10 cellular contexts compared by ENCODE assay signal in the genomic region with DNA sequence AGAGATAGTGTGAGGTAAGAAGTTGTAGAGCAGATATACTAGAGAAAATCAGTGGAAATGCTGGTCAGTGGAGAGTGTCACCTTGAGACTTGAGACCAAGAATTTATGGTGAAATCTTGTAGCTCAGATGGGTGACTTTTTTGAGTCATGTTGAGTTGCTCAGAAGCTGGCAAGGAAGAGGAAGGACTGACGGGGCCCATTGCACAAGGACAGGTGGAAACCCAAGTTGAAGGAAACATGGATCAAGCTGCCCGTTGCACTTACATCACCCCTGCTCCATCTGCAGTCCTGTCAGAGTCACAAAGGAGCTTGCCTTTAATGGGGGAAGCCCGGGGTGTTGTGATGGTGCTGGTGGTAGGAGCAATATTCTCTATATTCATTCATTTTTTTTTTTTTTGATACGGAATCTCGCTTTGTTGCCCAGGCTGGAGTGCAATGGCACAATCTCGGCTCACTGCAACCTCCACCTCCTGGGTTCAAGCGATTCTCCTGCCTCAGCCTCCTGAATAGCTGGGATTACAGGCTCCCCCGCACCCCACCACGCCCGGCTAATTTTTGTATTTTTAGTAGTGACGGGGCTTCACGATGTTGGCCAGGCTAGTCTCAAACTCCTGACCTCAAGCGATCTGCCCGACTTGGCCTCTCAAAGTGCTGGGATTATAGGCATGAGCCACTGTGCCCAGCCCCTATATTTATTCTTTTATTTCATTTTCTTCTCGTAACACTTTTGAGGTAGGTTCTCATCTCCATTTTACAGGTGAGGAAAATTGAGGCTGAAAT. TPM values are rescaled to one million over a fixed set of nuclear protein-coding genes. Genes with fewer than 3 reads are reported as not detected.
DNase-seq lines count a peak whose midpoint lies in the region; ATAC-seq and TF ChIP-seq lines count a peak whose summit lies in the region.
"Had no signal": no experiment of that assay in that cellular context is flagged by ENCODE, and none has a peak within 500 bp of the region (broad histone marks: within the 10 kb centered on the region; RNA-seq: fewer than 3 reads in every experiment).

No MANE protein-coding gene starts in this region.

- no peak overlapping the region for H3K9ac ChIP-seq in SK-N-SH

- TF ChIP-seq CTCF in SK-N-SH (IDR thresholded peaks at IDR 0.05), result no peak

- H3K27me3 Mint-ChIP-seq in activated naive CD8-positive, alpha-beta T cell, result no peaks in the 10 kb centered on the region

- no peaks in the 10 kb centered on the region for H3K9me2 ChIP-seq in SK-N-SH

- no peak overlapping the region for H2AFZ ChIP-seq in SK-N-SH (ENCODE audit: low read depth)

- H3K27ac Mint-ChIP-seq in activated naive CD8-positive, alpha-beta T cell, result peak overlapping the region; percentile 94

- peaks cover 8 to 12% of the 10 kb centered on the region in 2 experiments; a peak in 3 of 4 replicates for H3K4me1 ChIP-seq in SK-N-SH (ENCODE audit: control insufficient read depth in 1 of 2, insufficient read depth in 2 of 2, low read depth in 1 of 2, low read length in 1 of 2)

- H3K27me3 ChIP-seq in SK-N-SH (ENCODE audit: insufficient read depth), result no peaks in the 10 kb centered on the region

- peak overlapping the region; percentile 66 for H3K4me2 ChIP-seq in SK-N-SH

- no peak overlapping the region for H3K4me3 ChIP-seq in SK-N-SH (ENCODE audit: low read depth in 2 of 2, low read length in 1 of 2)
- H3K4me3 ChIP-seq: coronary artery had no signal

- peaks cover 79% of the 10 kb centered on the region for H3K79me2 ChIP-seq in SK-N-SH (ENCODE audit: insufficient read depth)

- H3K9me3 Mint-ChIP-seq in activated naive CD8-positive, alpha-beta T cell (ENCODE audit: low read depth), result no peaks in the 10 kb centered on the region

- H3F3A ChIP-seq in SK-N-SH (replicated peaks; ENCODE audit: insufficient read depth), result peaks cover 17% of the 10 kb centered on the region

- TF ChIP-seq EP300 in SK-N-SH (IDR thresholded peaks at IDR 0.05; ENCODE audit: borderline replicate concordance in 1 of 2, low read depth in 1 of 2, low read length in 1 of 2), result no peak

- ATAC-seq in SK-N-SH treated with all-trans-retinoic acid at 6 μM for 48 hours, result no peak
- ATAC-seq in GM18861 (IDR thresholded peaks at IDR 0.05; ENCODE audit: unreplicated experiment), result no peak
- no peak for ATAC-seq in HG02840 (IDR thresholded peaks at IDR 0.05; ENCODE audit: low FRiP score, unreplicated experiment)
- no peak for ATAC-seq in GM21528 (IDR thresholded peaks at IDR 0.05; ENCODE audit: low FRiP score, unreplicated experiment)

- peaks cover 5% of the 10 kb centered on the region for H3K36me3 Mint-ChIP-seq in activated naive CD8-positive, alpha-beta T cell

- 94% methylated on average over 14 of the region's 15 CpGs for WGBS in SK-N-SH (ENCODE audit: low lambda C conversion rate)

- peak overlapping the region in 1 of 2 experiments; percentile 71; a peak in 2 of 4 replicates for H3K27ac ChIP-seq in SK-N-SH (ENCODE audit: low read depth in 2 of 2, low read length in 1 of 2)
- H3K27ac ChIP-seq: coronary artery had no signal

- CTCF ChIA-PET in SK-N-SH (lab: Yijun Ruan, JAX), result interaction anchor here (0.6 kb wide), 1 partner anchor 467 kb away, joined by 3 read pairs; no protein-coding TSS in a partner anchor

- no peak for DNase-seq in SK-N-SH
- DNase-seq in MV-4-11 (lab: John Stamatoyannopoulos, UW), result peak; percentile 94
- peak; percentile 11 for DNase-seq in renal cortical epithelial cell (ENCODE audit: low read depth)
- DNase-seq: 8988T had no signal

- TF ChIP-seq RAD21 in SK-N-SH (IDR thresholded peaks at IDR 0.05; ENCODE audit: low read length), result no peak

- no peaks in the 10 kb centered on the region; the same call in 1 of the 2 replicates for H4K20me1 ChIP-seq in SK-N-SH (ENCODE audit: insufficient read depth)

- POLR2A ChIA-PET in SK-N-SH (lab: Yijun Ruan, JAX), result no interaction called here

- no peaks in the 10 kb centered on the region for H3K9me3 ChIP-seq in SK-N-SH

- H3K36me3 ChIP-seq in SK-N-SH (replicated peaks in 1 of 2; ENCODE audit: control insufficient read depth in 1 of 2, insufficient read depth in 2 of 2, low read length in 1 of 2), result peaks cover 0 to 2% of the 10 kb centered on the region in 2 experiments

- H3K4me1 Mint-ChIP-seq in activated naive CD8-positive, alpha-beta T cell (ENCODE audit: low read depth), result peaks cover 85% of the 10 kb centered on the region

- H3K4me3 Mint-ChIP-seq in activated naive CD8-positive, alpha-beta T cell, result peak overlapping the region; percentile 81

TF ChIP-seq in SK-N-SH, 30 proteins besides CTCF, POLR2A, EP300 and RAD21 (continues in another document):
- TF ChIP-seq, protein P1, sequence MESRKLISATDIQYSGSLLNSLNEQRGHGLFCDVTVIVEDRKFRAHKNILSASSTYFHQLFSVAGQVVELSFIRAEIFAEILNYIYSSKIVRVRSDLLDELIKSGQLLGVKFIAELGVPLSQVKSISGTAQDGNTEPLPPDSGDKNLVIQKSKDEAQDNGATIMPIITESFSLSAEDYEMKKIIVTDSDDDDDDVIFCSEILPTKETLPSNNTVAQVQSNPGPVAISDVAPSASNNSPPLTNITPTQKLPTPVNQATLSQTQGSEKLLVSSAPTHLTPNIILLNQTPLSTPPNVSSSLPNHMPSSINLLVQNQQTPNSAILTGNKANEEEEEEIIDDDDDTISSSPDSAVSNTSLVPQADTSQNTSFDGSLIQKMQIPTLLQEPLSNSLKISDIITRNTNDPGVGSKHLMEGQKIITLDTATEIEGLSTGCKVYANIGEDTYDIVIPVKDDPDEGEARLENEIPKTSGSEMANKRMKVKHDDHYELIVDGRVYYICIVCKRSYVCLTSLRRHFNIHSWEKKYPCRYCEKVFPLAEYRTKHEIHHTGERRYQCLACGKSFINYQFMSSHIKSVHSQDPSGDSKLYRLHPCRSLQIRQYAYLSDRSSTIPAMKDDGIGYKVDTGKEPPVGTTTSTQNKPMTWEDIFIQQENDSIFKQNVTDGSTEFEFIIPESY (IDR thresholded peaks at IDR 0.05; ENCODE audit: borderline replicate concordance, low read depth), result no peak
- TF ChIP-seq GABPA (IDR thresholded peaks at IDR 0.05; ENCODE audit: low read depth) (no peak), MEF2A (IDR thresholded peaks at IDR 0.05; ENCODE audit: borderline replicate concordance, low read depth) (no peak), SMC3 (IDR thresholded peaks at IDR 0.05; ENCODE audit: low read depth, low read length) (no peak), RCOR1 (IDR thresholded peaks at IDR 0.05; ENCODE audit: low read length) (no peak), TEAD4 (IDR thresholded peaks at IDR 0.05; ENCODE audit: borderline replicate concordance, insufficient read depth) (no peak)

TF ChIP-seq in SK-N-SH treated with all-trans-retinoic acid at 6 μM for 48 hours, 23 proteins besides CTCF, POLR2A, EP300 and RAD21:
- no peak for TF ChIP-seq ARNTL (CRISPR knock-in tag; IDR thresholded peaks at IDR 0.05; ENCODE audit: borderline replicate concordance, low read depth)
TF ChIP-seq in SK-N-SH treated with all-trans-retinoic acid at 6 μM for 48 hours: peak in this region for 0.

RNA-seq across cellular contexts. Expression of a gene that starts 27.4 kb away (rescaled TPM):
- polyA plus RNA-seq in SK-N-SH (2012; rRNA removed), result 79.0 and 97.4 TPM in 2 replicates
- polyA plus RNA-seq in SK-N-SH (2012; cell fraction: cytosol; rRNA removed), result 81.9 and 98.8 TPM in 2 replicates
- 34.7 and 42.7 TPM in 2 replicates for polyA plus RNA-seq in SK-N-SH (2012; cell fraction: nucleus; rRNA removed)
- 32.8 and 63.5 TPM in 2 replicates for total RNA-seq in renal cortical epithelial cell

RNA-seq across cellular contexts. Expression of a gene that starts 30.1 kb away (rescaled TPM):
- polyA plus RNA-seq in SK-N-SH (2012; rRNA removed), result not detected in 2 replicates
- not detected in 2 replicates for polyA plus RNA-seq in SK-N-SH (2012; cell fraction: cytosol; rRNA removed)
- polyA plus RNA-seq in SK-N-SH (2012; cell fraction: nucleus; rRNA removed), result not detected in 2 replicates
- not detected in 2 replicates for total RNA-seq in renal cortical epithelial cell
